In the genomic region with DNA sequence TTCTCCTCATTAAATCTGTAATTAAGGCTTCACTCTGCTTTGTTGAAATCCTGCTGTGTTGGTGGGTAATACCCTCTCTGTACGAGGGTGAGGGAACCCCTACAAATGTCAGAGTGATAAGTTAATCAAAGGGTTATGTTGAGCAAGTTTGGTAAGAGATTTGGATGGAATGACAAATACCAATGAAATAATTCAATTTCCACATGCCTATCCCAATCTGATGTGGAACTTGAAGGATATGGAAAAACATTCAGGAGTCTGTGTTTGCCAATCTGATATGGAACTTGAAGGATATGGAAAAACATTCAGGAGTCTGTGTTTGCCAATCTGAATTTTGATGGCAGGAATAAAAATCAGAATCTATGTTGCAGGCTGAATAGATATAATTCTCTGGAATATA, we compare ENCODE assay signal across 4 cellular contexts.
"Had no signal": no experiment of that assay in that cellular context is flagged by ENCODE, and none has a peak within 500 bp of the region (broad histone marks: within the 10 kb centered on the region; RNA-seq: fewer than 3 reads in every experiment).

No MANE protein-coding gene starts in this region.

- H2AFZ ChIP-seq: GM23338 had no signal

- H3K4me3 ChIP-seq: GM23338 had no signal

- H3K4me1 Mint-ChIP-seq: IgD-negative memory B cell had no signal

- H3K36me3 Mint-ChIP-seq: IgD-negative memory B cell had no signal

- H3K4me2 ChIP-seq: GM23338 had no signal

- H3K9me3 Mint-ChIP-seq: GM23338, H9 had no signal

- ATAC-seq: GM23338 had no signal

- H3K27me3 Mint-ChIP-seq: IgD-negative memory B cell had no signal

- H3K27ac Mint-ChIP-seq: GM23338, H9 had no signal

- DNase-seq: H9, HCEC 1CT had no signal

- H3K4me3 Mint-ChIP-seq: GM23338, H9, IgD-negative memory B cell had no signal
